In genomic region chr13:32351042-32351441, GRCh38 we compare ENCODE assay signal across 1 cellular context.
TF ChIP-seq lines count a peak whose summit lies in the region.

No MANE protein-coding gene starts in this region.

TF ChIP-seq in HepG2, 621 proteins besides CTCF, POLR2A, EP300 and RAD21:
- TF ChIP-seq NFYB (CRISPR knock-in tag; IDR thresholded peaks at IDR 0.05): peak; percentile 56; the same call in 1 of the 2 replicates
